In genomic region chr10:88553116-88553752, GRCh38 we compare ENCODE assay signal across 8 cellular contexts. TPM values are rescaled to one million over a fixed set of nuclear protein-coding genes. Genes with fewer than 3 reads are reported as not detected.
A peak's percentile ranks its signal among the peaks of the same experiment; 100 is the strongest.
DNase-seq lines count a peak whose midpoint lies in the region; ATAC-seq and TF ChIP-seq lines count a peak whose summit lies in the region.

No MANE protein-coding gene starts in this region.

- CTCF ChIA-PET in BJ (lab: Yijun Ruan, JAX): interaction anchor here (0.6 to 2.7 kb wide), 12 partner anchors 9 to 708 kb away, joined by 3 to 19 read pairs (median 6); no protein-coding TSS in a partner anchor

- no peak overlapping the region for H3K4me3 ChIP-seq in BJ (ENCODE audit: low read depth, low read length)
- no peak overlapping the region for H3K4me3 ChIP-seq in fibroblast of pulmonary artery (replicated peaks; ENCODE audit: low read depth, low read length)

- no peaks in the 10 kb centered on the region for H3K4me1 Mint-ChIP-seq in neural crest cell

- no peaks in the 10 kb centered on the region for H3K36me3 ChIP-seq in BJ (ENCODE audit: control insufficient read depth, insufficient read depth, low read length)

- H3K27me3 ChIP-seq in BJ (ENCODE audit: control insufficient read depth, insufficient read depth, low read length): no peaks in the 10 kb centered on the region

- DNase-seq in BJ (ENCODE audit: low read depth) (peak; percentile 56), NCI-H748 (lab: John Stamatoyannopoulos, UW; ENCODE audit: unreplicated experiment) (peak; percentile 41), activated T-cell treated with anti-CD3 and anti-CD28 coated beads for 24 hours (ENCODE audit: low read depth) (peak; percentile 7), fibroblast of pulmonary artery (ENCODE audit: low read depth) (peak; percentile 91), neural crest cell (ENCODE audit: low read depth, low spot score) (peak; percentile 15)

- TF ChIP-seq CTCF in BJ (IDR thresholded peaks at IDR 0.05; ENCODE audit: insufficient read depth, low read depth, low read length): peak; percentile 84
- peak; percentile 92 for TF ChIP-seq CTCF in fibroblast of pulmonary artery (IDR thresholded peaks at IDR 0.05; ENCODE audit: low read length, missing control alignments)
- peak; percentile 84 for TF ChIP-seq CTCF in neural crest cell (conservative IDR thresholded peaks at IDR 0.05)

- POLR2A ChIA-PET in BJ (lab: Charles Lee): no interaction called here

- H3K4me3 Mint-ChIP-seq in neural crest cell: no peak overlapping the region

- H3K27me3 Mint-ChIP-seq in neural crest cell (ENCODE audit: low read depth): no peaks in the 10 kb centered on the region

- H3K9me3 Mint-ChIP-seq in neural crest cell: no peaks in the 10 kb centered on the region

- no peaks in the 10 kb centered on the region for H3K36me3 Mint-ChIP-seq in neural crest cell (ENCODE audit: low read depth)

- ATAC-seq in GM18519 (IDR thresholded peaks at IDR 0.05; ENCODE audit: low FRiP score, unreplicated experiment): peak; percentile 56
- peak; percentile 86 for ATAC-seq in HG03139 (IDR thresholded peaks at IDR 0.05; ENCODE audit: unreplicated experiment)
- no peak for ATAC-seq in GM18909 (IDR thresholded peaks at IDR 0.05; ENCODE audit: poor library complexity, unreplicated experiment)

- H3K27ac Mint-ChIP-seq in neural crest cell (ENCODE audit: unreplicated experiment): no peak overlapping the region

RNA-seq across cellular contexts. Expression of gene RNLS, which starts 29.9 kb away (rescaled TPM):
- 11.8 and 14.6 TPM in 2 replicates for polyA plus RNA-seq in BJ (2011; rRNA removed)
- polyA minus RNA-seq in BJ (2011; rRNA and poly(A)+ RNA removed): 4.8 and 5.0 TPM in 2 replicates
- 3.3 and 3.8 TPM in 2 replicates for total RNA-seq in neural crest cell

RNA-seq across cellular contexts. Expression of gene LIPJ, which starts 33.3 kb away (rescaled TPM):
- 0.01 TPM in 1 of 2 replicates, not detected in the other for polyA plus RNA-seq in BJ (2011; rRNA removed)
- not detected in 2 replicates for polyA minus RNA-seq in BJ (2011; rRNA and poly(A)+ RNA removed)
- total RNA-seq in neural crest cell: not detected in 2 replicates

Comparison
In these comparisons a context has a peak if more than half of its experiments do, and no peak if none do; other contexts are left out.
1. DNase-seq: peak in every context shown above with its lines; median percentile 91 in fibroblast of pulmonary artery; 56 in BJ; 41 in NCI-H748; 15 in neural crest cell; 7 in activated T-cell treated with anti-CD3 and anti-CD28 coated beads for 24 hours.